In the genomic region with DNA sequence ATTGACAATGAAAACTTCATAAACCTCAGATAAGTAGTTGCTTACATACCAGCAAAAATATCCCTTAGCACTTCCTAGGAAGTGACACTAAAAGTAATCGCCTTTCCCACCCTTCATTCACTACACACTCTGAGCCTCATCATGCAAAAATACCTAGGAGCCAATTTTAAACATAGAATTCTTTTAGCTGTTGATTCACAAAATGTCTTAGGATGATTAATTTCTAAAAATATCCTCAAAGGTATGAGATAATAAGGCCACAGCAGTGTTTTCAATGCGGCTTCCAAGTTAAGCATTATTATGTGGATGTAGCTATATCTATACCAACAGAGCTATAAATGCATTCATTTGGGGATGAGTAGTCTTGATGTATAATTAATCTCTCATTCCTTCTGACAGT, we compare ENCODE assay signal across 18 cellular contexts.
"Had no signal": no experiment of that assay in that cellular context is flagged by ENCODE, and none has a peak within 500 bp of the region (broad histone marks: within the 10 kb centered on the region; RNA-seq: fewer than 3 reads in every experiment).

No MANE protein-coding gene starts in this region.

- H3K27me3 ChIP-seq: esophagus muscularis mucosa, pancreas, stomach, transverse colon had no signal

- H3K4me1 ChIP-seq: esophagus muscularis mucosa, pancreas, stomach, transverse colon had no signal

- ATAC-seq: effector memory CD8-positive, alpha-beta T cell; left colon; mucosa of descending colon; natural killer cell treated with Interleukin-12 subunit alpha and Interleukin-12 subunit beta and Interleukin-15 and Interleukin-18, amount 100 ng/mL, for 72 hours; pancreas; sciatic nerve had no signal

- H3K27ac ChIP-seq: epithelial cell of prostate, esophagus muscularis mucosa, pancreas, stomach, thoracic aorta, transverse colon had no signal

- H3K9me3 ChIP-seq: esophagus muscularis mucosa, mucosa of descending colon, pancreas, stomach, thoracic aorta, transverse colon had no signal

- H3K4me3 ChIP-seq: esophagus muscularis mucosa, mucosa of descending colon, pancreas, stomach, thoracic aorta, transverse colon had no signal

- DNase-seq: effector memory CD8-positive, alpha-beta T cell; hippocampal formation; left colon; mammary epithelial cell; mucosa of descending colon; occipital lobe; pancreas; small intestine; stimulated activated CD4-positive, alpha-beta T cell treated with anti-CD3 and anti-CD28 coated beads, Interleukin-12 subunit alpha, Interleukin-12 subunit beta, amount 100 ng/mL, for 4 hours; stimulated activated naive CD4-positive, alpha-beta T cell; stomach; substantia nigra; transverse colon had no signal
